In the genomic region with DNA sequence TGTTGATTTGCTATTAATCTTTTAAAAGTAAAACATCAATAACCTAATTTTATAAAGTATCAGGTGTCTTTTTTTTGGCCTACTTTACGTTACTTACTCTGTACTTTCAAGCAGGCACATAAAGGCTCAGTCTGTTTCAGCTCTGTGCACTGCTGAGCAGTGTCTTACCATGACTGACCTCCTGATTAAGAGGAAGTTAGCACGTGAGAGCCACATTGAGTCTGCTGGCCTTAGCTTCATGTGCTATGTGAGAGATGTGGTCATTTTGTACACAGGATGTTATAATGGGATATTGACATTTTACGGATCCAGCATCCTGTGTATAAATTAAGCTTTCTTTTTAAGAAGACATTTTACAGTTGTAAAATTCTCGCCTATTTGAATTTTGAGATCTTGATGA, we compare ENCODE assay signal across 8 cellular contexts. TPM values are rescaled to one million over a fixed set of nuclear protein-coding genes. Genes with fewer than 3 reads are reported as not detected.
A peak's percentile ranks its signal among the peaks of the same experiment; 100 is the strongest.
DNase-seq lines count a peak whose midpoint lies in the region; ATAC-seq and TF ChIP-seq lines count a peak whose summit lies in the region.

No MANE protein-coding gene starts in this region.

- peak; percentile 90 for ATAC-seq in GM19043 (IDR thresholded peaks at IDR 0.05; ENCODE audit: low read depth, unreplicated experiment)
- peak; percentile 88 for ATAC-seq in HG03135 (IDR thresholded peaks at IDR 0.05; ENCODE audit: unreplicated experiment)
- peak; percentile 86 for ATAC-seq in memory B cell (ENCODE audit: low read depth)

- peaks cover 1% of the 10 kb centered on the region for H3K9me3 Mint-ChIP-seq in memory B cell
- H3K9me3 Mint-ChIP-seq in activated CD4-positive, alpha-beta T cell treated with anti-CD3 and anti-CD28 coated beads, Interleukin-2, amount 10 ng/mL, durations not matched to agents 7 days and 5 days: no peaks in the 10 kb centered on the region

- CTCF ChIA-PET in activated CD4-positive, alpha-beta T cell treated with anti-CD3 and anti-CD28 coated beads, Interleukin-2, amount 10 ng/mL, durations not matched to agents 7 days and 5 days (lab: Charles Lee): no interaction called here

- peak overlapping the region; percentile 13; the same call in 1 of the 2 replicates for H3K27ac ChIP-seq in VCaP

- no peaks in the 10 kb centered on the region for H3K27me3 Mint-ChIP-seq in memory B cell
- H3K27me3 Mint-ChIP-seq in activated CD4-positive, alpha-beta T cell treated with anti-CD3 and anti-CD28 coated beads, Interleukin-2, amount 10 ng/mL, durations not matched to agents 7 days and 5 days: no peaks in the 10 kb centered on the region

- POLR2A ChIA-PET in activated CD4-positive, alpha-beta T cell treated with anti-CD3 and anti-CD28 coated beads, Interleukin-2, amount 10 ng/mL, durations not matched to agents 7 days and 5 days (lab: Charles Lee): no interaction called here

- peaks cover 8% of the 10 kb centered on the region for H3K36me3 Mint-ChIP-seq in memory B cell
- H3K36me3 Mint-ChIP-seq in activated CD4-positive, alpha-beta T cell treated with anti-CD3 and anti-CD28 coated beads, Interleukin-2, amount 10 ng/mL, durations not matched to agents 7 days and 5 days (ENCODE audit: low read depth): peaks cover 6% of the 10 kb centered on the region

- H3K27ac Mint-ChIP-seq in memory B cell: peak overlapping the region; percentile 67
- H3K27ac Mint-ChIP-seq in activated CD4-positive, alpha-beta T cell treated with anti-CD3 and anti-CD28 coated beads, Interleukin-2, amount 10 ng/mL, durations not matched to agents 7 days and 5 days: no peak overlapping the region

- TF ChIP-seq CTCF in VCaP (conservative IDR thresholded peaks at IDR 0.05): no peak

- no peak overlapping the region for H3K4me3 Mint-ChIP-seq in memory B cell
- no peak overlapping the region for H3K4me3 Mint-ChIP-seq in activated CD4-positive, alpha-beta T cell treated with anti-CD3 and anti-CD28 coated beads, Interleukin-2, amount 10 ng/mL, durations not matched to agents 7 days and 5 days

- peak; percentile 81 to 85 for DNase-seq in AML-193 (lab: John Stamatoyannopoulos, UW)
- DNase-seq in memory B cell (ENCODE audit: low spot score in 2 of 2): no peak
- DNase-seq in NCI-H187 (lab: John Stamatoyannopoulos, UW): no peak
- no peak for DNase-seq in activated CD4-positive, alpha-beta T cell treated with anti-CD3 and anti-CD28 coated beads, Interleukin-2, amount 10 ng/mL, durations not matched to agents 7 days and 5 days
- DNase-seq in D341Med (ENCODE audit: low spot score): no peak

- H3K4me1 Mint-ChIP-seq in memory B cell: peaks cover 59% of the 10 kb centered on the region
- peaks cover 34% of the 10 kb centered on the region for H3K4me1 Mint-ChIP-seq in activated CD4-positive, alpha-beta T cell treated with anti-CD3 and anti-CD28 coated beads, Interleukin-2, amount 10 ng/mL, durations not matched to agents 7 days and 5 days

RNA-seq across cellular contexts. Expression of gene ARID1B, which starts 31.9 kb away (rescaled TPM):
- 10 to 100 TPM; 76.8 to 89.6 TPM for total RNA-seq in activated CD4-positive, alpha-beta T cell treated with anti-CD3 and anti-CD28 coated beads, Interleukin-2, amount 10 ng/mL, durations not matched to agents 7 days and 5 days

Comparison
In these comparisons a context has a peak if more than half of its experiments do, and no peak if none do; other contexts are left out.
1. DNase-seq: peak in AML-193 (2 of 2); none in memory B cell (0 of 2), NCI-H187 (0 of 2), activated CD4-positive, alpha-beta T cell treated with anti-CD3 and anti-CD28 coated beads, Interleukin-2, amount 10 ng/mL, durations not matched to agents 7 days and 5 days (single experiment) and D341Med (single experiment).
2. Peak in every context shown above with its lines, with median percentiles within 50 percentile points of each other: ATAC-seq.